Comparison of ENCODE assay signal across 8 cellular contexts in the genomic region with DNA sequence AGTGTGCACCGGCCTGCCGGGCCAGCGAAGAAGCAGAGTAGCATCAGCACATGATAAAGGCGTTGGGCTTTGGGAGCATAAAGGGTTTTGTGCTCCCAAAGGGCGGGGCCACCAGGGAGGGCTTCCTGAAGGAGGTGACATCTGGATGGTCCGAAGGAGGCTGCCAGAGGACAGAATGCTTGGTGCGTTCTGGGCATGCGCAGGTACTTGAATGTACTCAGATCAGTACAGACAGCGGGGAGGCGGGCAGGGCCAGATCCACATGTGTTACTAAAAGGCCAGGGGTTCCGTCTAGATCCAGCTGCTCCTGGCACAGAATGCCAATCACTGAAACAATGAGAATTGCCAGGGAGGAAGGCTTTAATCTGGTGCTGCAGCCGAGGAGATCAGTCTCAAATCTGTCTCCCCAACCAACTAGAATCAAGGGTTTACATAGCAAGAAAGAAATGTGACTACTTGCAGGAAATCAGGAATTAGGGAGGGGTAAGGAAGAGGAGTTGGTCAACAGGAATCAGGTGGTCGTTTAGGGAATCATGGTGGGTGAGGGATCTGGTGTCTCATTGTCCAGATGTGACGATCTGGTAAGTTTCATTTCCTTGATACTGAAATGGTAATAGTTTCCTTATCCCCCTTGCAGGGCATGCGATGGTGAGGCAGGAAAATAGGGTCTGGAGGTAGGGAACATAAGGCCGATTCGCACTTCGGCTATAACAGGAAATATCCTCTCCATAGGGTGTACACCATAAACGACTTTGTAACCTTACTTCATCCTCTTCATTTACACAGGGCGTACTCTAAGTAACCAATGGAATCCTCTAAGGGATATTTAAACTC. TPM values are rescaled to one million over a fixed set of nuclear protein-coding genes. Genes with fewer than 3 reads are reported as not detected.
DNase-seq lines count a peak whose midpoint lies in the region; ATAC-seq and TF ChIP-seq lines count a peak whose summit lies in the region.

A gene with protein sequence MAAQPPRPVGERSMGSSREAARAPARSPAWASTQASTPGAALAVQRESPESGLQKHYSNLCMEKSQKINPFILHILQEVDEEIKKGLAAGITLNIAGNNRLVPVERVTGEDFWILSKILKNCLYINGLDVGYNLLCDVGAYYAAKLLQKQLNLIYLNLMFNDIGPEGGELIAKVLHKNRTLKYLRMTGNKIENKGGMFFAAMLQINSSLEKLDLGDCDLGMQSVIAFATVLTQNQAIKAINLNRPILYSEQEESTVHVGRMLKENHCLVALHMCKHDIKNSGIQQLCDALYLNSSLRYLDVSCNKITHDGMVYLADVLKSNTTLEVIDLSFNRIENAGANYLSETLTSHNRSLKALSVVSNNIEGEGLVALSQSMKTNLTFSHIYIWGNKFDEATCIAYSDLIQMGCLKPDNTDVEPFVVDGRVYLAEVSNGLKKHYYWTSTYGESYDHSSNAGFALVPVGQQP (minus strand): TSS at position 61 of the 834 bp plus-strand sequence. CDS start 356 bp downstream, outside the sequence.
A gene (plus strand): TSS at position 27 of the 834 bp plus-strand sequence. CDS start 9,052 bp downstream, outside the sequence.

- no peaks in the 10 kb centered on the region for H3K36me3 ChIP-seq in GM06990 (ENCODE audit: control insufficient read depth, insufficient read depth, low read length)
- H3K36me3 ChIP-seq in breast epithelium: no peaks in the 10 kb centered on the region

- peaks cover 0 to 12% of the 10 kb centered on the region in 2 donors for H3K9me3 ChIP-seq in breast epithelium

- TF ChIP-seq POLR2A in breast epithelium (IDR thresholded peaks at IDR 0.05): no peak

- H3K4me1 ChIP-seq in breast epithelium: no peaks in the 10 kb centered on the region

- peak within 1 kb of the TSS; percentile 66 for H3K4me3 ChIP-seq in GM06990 (replicated peaks; ENCODE audit: low read depth, low read length)
- H3K4me3 ChIP-seq in breast epithelium: peak within 1 kb of the TSS; percentile 65 to 76 (median 74)

- H3K27me3 ChIP-seq in GM06990 (replicated peaks; ENCODE audit: control insufficient read depth, insufficient read depth, low read length): no peaks in the 10 kb centered on the region
- no peaks in the 10 kb centered on the region for H3K27me3 ChIP-seq in breast epithelium

- H3K27ac ChIP-seq in breast epithelium: peak within 1 kb of the TSS; percentile 42 to 78

- TF ChIP-seq CTCF in GM06990 (IDR thresholded peaks at IDR 0.05; ENCODE audit: insufficient read depth, low read length, poor library complexity, severe bottlenecking): no peak
- TF ChIP-seq CTCF in breast epithelium (IDR thresholded peaks at IDR 0.05): no peak

- intact Hi-C loops in breast epithelium (cut with DNase I; ENCODE audit: low total_unique reads): no loop called here

- ATAC-seq in HG02610 (IDR thresholded peaks at IDR 0.05; ENCODE audit: unreplicated experiment): peak; percentile 62

- DNase-seq in GM06990 (ENCODE audit: extremely low read depth, insufficient read length) (no peak), NCI-H146 (lab: John Stamatoyannopoulos, UW) (peak; percentile 99), T-helper 9 cell (peak; percentile 41), breast epithelium (ENCODE audit: low spot score in 2 of 2) (no peak), iris pigment epithelial cell (ENCODE audit: low read depth) (peak; percentile 71), H4 (ENCODE audit: low spot score) (no peak)
- peak; percentile 68 for DNase-seq in stimulated activated CD4-positive, alpha-beta T cell treated with anti-CD3 and anti-CD28 coated beads, Interleukin-12 subunit alpha, Interleukin-12 subunit beta, amount 100 ng/mL, for 4 hours

RNA-seq across cellular contexts. Expression of the first gene that starts in this region (rescaled TPM):
- 1 to 10 TPM; 1.0 to 6.4 (median 4.9) TPM for total RNA-seq in breast epithelium
- 0.35 and 0.43 TPM in 2 replicates for total RNA-seq in H4 (2014; rRNA removed; shearing (Covaris generic))

RNA-seq across cellular contexts. Expression of the second gene that starts in this region (rescaled TPM):
- under 1 TPM in 1 of 3 donors, not detected in 2; 0.15 TPM for total RNA-seq in breast epithelium
- total RNA-seq in H4 (2014; rRNA removed; shearing (Covaris generic)): not detected in 2 replicates

Comparison
In these comparisons a context has a peak if more than half of its experiments do, and no peak if none do; other contexts are left out.
1. DNase-seq: peak in NCI-H146 (single experiment), T-helper 9 cell (single experiment), iris pigment epithelial cell (single experiment) and stimulated activated CD4-positive, alpha-beta T cell treated with anti-CD3 and anti-CD28 coated beads, Interleukin-12 subunit alpha, Interleukin-12 subunit beta, amount 100 ng/mL, for 4 hours (single experiment); none in GM06990 (single experiment), breast epithelium (0 of 2) and H4 (single experiment).